In the genomic region with DNA sequence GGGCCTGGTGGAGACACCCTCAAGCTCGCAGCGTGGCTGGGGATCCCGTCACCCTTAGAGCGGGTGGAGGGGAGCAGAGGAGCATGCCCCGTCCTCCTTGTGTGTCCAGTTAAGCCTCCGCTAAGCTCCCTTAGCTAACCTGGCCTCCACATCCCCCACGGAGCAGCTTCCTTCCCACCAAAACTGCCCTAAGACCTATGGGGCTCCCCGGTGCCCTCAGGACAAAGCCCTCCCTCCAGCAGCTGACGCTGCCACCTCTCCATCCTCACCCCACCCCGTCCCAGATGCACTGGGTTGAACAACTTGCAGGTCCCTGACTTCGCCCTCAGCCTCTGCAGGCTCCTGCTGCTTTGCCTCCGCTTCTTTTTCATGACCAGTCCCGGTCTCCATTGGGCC, we compare ENCODE assay signal across 1 cellular context.
TF ChIP-seq lines count a peak whose summit lies in the region.

No MANE protein-coding gene starts in this region.

TF ChIP-seq in HepG2, 621 proteins besides CTCF, POLR2A, EP300 and RAD21:
- TF ChIP-seq, protein P1, sequence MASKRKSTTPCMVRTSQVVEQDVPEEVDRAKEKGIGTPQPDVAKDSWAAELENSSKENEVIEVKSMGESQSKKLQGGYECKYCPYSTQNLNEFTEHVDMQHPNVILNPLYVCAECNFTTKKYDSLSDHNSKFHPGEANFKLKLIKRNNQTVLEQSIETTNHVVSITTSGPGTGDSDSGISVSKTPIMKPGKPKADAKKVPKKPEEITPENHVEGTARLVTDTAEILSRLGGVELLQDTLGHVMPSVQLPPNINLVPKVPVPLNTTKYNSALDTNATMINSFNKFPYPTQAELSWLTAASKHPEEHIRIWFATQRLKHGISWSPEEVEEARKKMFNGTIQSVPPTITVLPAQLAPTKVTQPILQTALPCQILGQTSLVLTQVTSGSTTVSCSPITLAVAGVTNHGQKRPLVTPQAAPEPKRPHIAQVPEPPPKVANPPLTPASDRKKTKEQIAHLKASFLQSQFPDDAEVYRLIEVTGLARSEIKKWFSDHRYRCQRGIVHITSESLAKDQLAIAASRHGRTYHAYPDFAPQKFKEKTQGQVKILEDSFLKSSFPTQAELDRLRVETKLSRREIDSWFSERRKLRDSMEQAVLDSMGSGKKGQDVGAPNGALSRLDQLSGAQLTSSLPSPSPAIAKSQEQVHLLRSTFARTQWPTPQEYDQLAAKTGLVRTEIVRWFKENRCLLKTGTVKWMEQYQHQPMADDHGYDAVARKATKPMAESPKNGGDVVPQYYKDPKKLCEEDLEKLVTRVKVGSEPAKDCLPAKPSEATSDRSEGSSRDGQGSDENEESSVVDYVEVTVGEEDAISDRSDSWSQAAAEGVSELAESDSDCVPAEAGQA (IDR thresholded peaks at IDR 0.05; ENCODE audit: low read depth): no peak
- TF ChIP-seq, protein P1 (CRISPR knock-in tag; IDR thresholded peaks at IDR 0.05; ENCODE audit: borderline replicate concordance): no peak
- TF ChIP-seq ZSCAN12 (CRISPR knock-in tag; IDR thresholded peaks at IDR 0.05) (no peak), ZNF260 (CRISPR knock-in tag; IDR thresholded peaks at IDR 0.05; ENCODE audit: borderline replicate concordance, low read depth) (no peak), TEAD3 (CRISPR knock-in tag; optimal IDR thresholded peaks at IDR 0.05; ENCODE audit: borderline replicate concordance) (no peak), CHCHD3 (CRISPR knock-in tag; IDR thresholded peaks at IDR 0.05) (no peak), ZSCAN9 (CRISPR knock-in tag; IDR thresholded peaks at IDR 0.05; ENCODE audit: borderline replicate concordance) (no peak), ADNP (CRISPR knock-in tag; IDR thresholded peaks at IDR 0.05) (no peak), NR2F6 (IDR thresholded peaks at IDR 0.05) (no peak), NR2F6 (CRISPR knock-in tag; IDR thresholded peaks at IDR 0.05) (no peak), FOXC1 (CRISPR knock-in tag; IDR thresholded peaks at IDR 0.05; ENCODE audit: borderline replicate concordance) (no peak), ZBTB7A (CRISPR knock-in tag; IDR thresholded peaks at IDR 0.05) (no peak)
- TF ChIP-seq, protein P2, sequence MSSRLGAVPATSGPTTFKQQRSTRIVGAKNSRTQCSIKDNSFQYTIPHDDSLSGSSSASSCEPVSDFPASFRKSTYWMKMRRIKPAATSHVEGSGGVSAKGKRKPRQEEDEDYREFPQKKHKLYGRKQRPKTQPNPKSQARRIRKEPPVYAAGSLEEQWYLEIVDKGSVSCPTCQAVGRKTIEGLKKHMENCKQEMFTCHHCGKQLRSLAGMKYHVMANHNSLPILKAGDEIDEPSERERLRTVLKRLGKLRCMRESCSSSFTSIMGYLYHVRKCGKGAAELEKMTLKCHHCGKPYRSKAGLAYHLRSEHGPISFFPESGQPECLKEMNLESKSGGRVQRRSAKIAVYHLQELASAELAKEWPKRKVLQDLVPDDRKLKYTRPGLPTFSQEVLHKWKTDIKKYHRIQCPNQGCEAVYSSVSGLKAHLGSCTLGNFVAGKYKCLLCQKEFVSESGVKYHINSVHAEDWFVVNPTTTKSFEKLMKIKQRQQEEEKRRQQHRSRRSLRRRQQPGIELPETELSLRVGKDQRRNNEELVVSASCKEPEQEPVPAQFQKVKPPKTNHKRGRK (CRISPR knock-in tag; IDR thresholded peaks at IDR 0.05): no peak
